Comparison of ENCODE assay signal across 27 cellular contexts in the genomic region with DNA sequence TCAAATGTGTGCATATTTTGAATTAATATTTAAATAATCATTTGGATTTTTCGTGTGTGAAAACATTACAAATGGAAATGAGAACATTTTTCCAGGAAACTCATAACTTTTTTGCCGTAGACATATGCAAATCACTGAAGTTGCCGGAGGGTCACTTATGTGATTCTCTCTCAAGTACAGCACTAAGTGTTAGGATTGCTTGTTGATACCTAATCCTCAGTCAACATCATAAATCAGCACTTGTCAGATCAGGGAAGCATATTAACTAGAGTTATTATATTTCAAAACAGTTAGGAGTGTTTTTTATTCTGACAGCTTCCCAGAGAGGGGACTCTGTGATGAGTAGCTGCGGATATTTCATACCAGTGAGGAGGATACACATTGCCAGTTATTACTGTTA. TPM values are rescaled to one million over a fixed set of nuclear protein-coding genes. Genes with fewer than 3 reads are reported as not detected.
"Had no signal": no experiment of that assay in that cellular context is flagged by ENCODE, and none has a peak within 500 bp of the region (broad histone marks: within the 10 kb centered on the region; RNA-seq: fewer than 3 reads in every experiment).

No MANE protein-coding gene starts in this region.

- H3K9me3 ChIP-seq: left ventricle myocardium inferior, stomach, tibial artery, upper lobe of right lung had no signal

- H3K4me3 ChIP-seq: left ventricle myocardium inferior, mucosa of descending colon, stomach, tibial artery, upper lobe of right lung had no signal

- H3K27me3 ChIP-seq: stomach, tibial artery, upper lobe of right lung had no signal

- ATAC-seq: activated CD4-positive, alpha-beta T cell treated with anti-CD3 and anti-CD28 coated beads for 36 hours; activated CD8-positive, alpha-beta memory T cell treated with anti-CD3 and anti-CD28 coated beads, Interleukin-2, amount 10 ng/mL, durations not matched to agents 7 days and 5 days; activated CD8-positive, alpha-beta T cell treated with anti-CD3 and anti-CD28 coated beads, Interleukin-2, amount 10 ng/mL, durations not matched to agents 7 days and 5 days; esophagus mucosa; mucosa of descending colon; natural killer cell treated with Interleukin-12 subunit alpha and Interleukin-12 subunit beta and Interleukin-15 and Interleukin-18, amount 100 ng/mL, for 72 hours; right cardiac atrium; stimulated activated naive B cell treated with anti-CD40 and anti-IgM and Interleukin-4, amounts not matched to agents 10 μg/mL and 1 μg/mL and 100 μg/mL, for 72 hours; upper lobe of right lung had no signal

- H3K9me3 Mint-ChIP-seq: activated T-helper 2 cell treated with anti-CD3 and anti-CD28 coated beads, Interferon-gamma antibody, Interleukin-2, Interleukin-4, amounts not matched to agents 10 μg/mL and 5 μg/mL and 100 μg/mL, durations not matched to agents 14 hours and 24 hours and 36 hours; dendritic cell treated with granulocyte-macrophage colony-stimulating factor and Interleukin-4, amounts not matched to agents 40 ng/mL and 50 ng/mL, for 4 days; endodermal cell; stimulated activated naive B cell treated with anti-CD40 and anti-IgM and Interleukin-4, amounts not matched to agents 10 μg/mL and 1 μg/mL and 100 μg/mL, for 72 hours had no signal

- FAIRE-seq: bronchial epithelial cell had no signal

- H3K27ac ChIP-seq: left ventricle myocardium inferior, stomach, tibial artery, upper lobe of right lung had no signal

- H3K27ac Mint-ChIP-seq: activated CD4-positive, alpha-beta T cell treated with anti-CD3 and anti-CD28 coated beads for 36 hours; activated CD8-positive, alpha-beta memory T cell treated with anti-CD3 and anti-CD28 coated beads, Interleukin-2, amount 10 ng/mL, durations not matched to agents 7 days and 5 days; activated CD8-positive, alpha-beta T cell treated with anti-CD3 and anti-CD28 coated beads, Interleukin-2, amount 10 ng/mL, durations not matched to agents 7 days and 5 days; activated naive CD8-positive, alpha-beta T cell; activated T-helper 2 cell treated with anti-CD3 and anti-CD28 coated beads, Interferon-gamma antibody, Interleukin-2, Interleukin-4, amounts not matched to agents 10 μg/mL and 5 μg/mL and 100 μg/mL, durations not matched to agents 14 hours and 24 hours and 36 hours; dendritic cell treated with granulocyte-macrophage colony-stimulating factor and Interleukin-4, amounts not matched to agents 40 ng/mL and 50 ng/mL, for 4 days; endodermal cell; natural killer cell treated with Interleukin-12 subunit alpha and Interleukin-12 subunit beta and Interleukin-15 and Interleukin-18, amount 100 ng/mL, for 72 hours; stimulated activated naive B cell treated with anti-CD40 and anti-IgM and Interleukin-4, amounts not matched to agents 10 μg/mL and 1 μg/mL and 100 μg/mL, for 72 hours had no signal

- DNase-seq: activated CD4-positive, alpha-beta T cell treated with anti-CD3 and anti-CD28 coated beads for 36 hours; activated CD4-positive, CD25-positive, alpha-beta regulatory T cell; activated CD8-positive, alpha-beta memory T cell treated with anti-CD3 and anti-CD28 coated beads, Interleukin-2, amount 10 ng/mL, durations not matched to agents 7 days and 5 days; activated CD8-positive, alpha-beta T cell treated with anti-CD3 and anti-CD28 coated beads, Interleukin-2, amount 10 ng/mL, durations not matched to agents 7 days and 5 days; activated T-cell treated with anti-CD3 and anti-CD28 coated beads, Interleukin-2, amount 50 U/mL, for 48 hours; anterior cingulate cortex; endodermal cell; foreskin fibroblast; head of caudate nucleus; hippocampal formation; kidney glomerular epithelial cell; left ventricle myocardium inferior; mucosa of descending colon; posterior cingulate gyrus; right cardiac atrium; stimulated activated CD4-positive, alpha-beta T cell treated with anti-CD3 and anti-CD28 coated beads, Interleukin-15, amount 100 ng/mL, for 24 hours; stimulated activated CD4-positive, alpha-beta T cell treated with anti-CD3 and anti-CD28 coated beads, Interleukin-2, amount 100 ng/mL, for 24 hours; stimulated activated naive B cell treated with anti-CD40 and anti-IgM and Interleukin-4, amounts not matched to agents 10 μg/mL and 1 μg/mL and 100 μg/mL, for 72 hours; stomach; tibial artery; upper lobe of right lung had no signal

- H3K36me3 ChIP-seq: left ventricle myocardium inferior, stomach, tibial artery, upper lobe of right lung had no signal

- H3K36me3 Mint-ChIP-seq: activated CD8-positive, alpha-beta memory T cell treated with anti-CD3 and anti-CD28 coated beads, Interleukin-2, amount 10 ng/mL, durations not matched to agents 7 days and 5 days; activated naive CD8-positive, alpha-beta T cell; natural killer cell treated with Interleukin-12 subunit alpha and Interleukin-12 subunit beta and Interleukin-15 and Interleukin-18, amount 100 ng/mL, for 72 hours; stimulated activated naive B cell treated with anti-CD40 and anti-IgM and Interleukin-4, amounts not matched to agents 10 μg/mL and 1 μg/mL and 100 μg/mL, for 72 hours had no signal

- H3K4me1 ChIP-seq: left ventricle myocardium inferior, stomach, tibial artery, upper lobe of right lung had no signal

RNA-seq across cellular contexts. Expression of gene NCAM2, which starts 41.4 kb away (rescaled TPM):
- total RNA-seq: activated CD4-positive, alpha-beta T cell treated with anti-CD3 and anti-CD28 coated beads for 36 hours; activated CD8-positive, alpha-beta memory T cell treated with anti-CD3 and anti-CD28 coated beads, Interleukin-2, amount 10 ng/mL, durations not matched to agents 7 days and 5 days; activated CD8-positive, alpha-beta T cell treated with anti-CD3 and anti-CD28 coated beads, Interleukin-2, amount 10 ng/mL, durations not matched to agents 7 days and 5 days; activated T-helper 2 cell treated with anti-CD3 and anti-CD28 coated beads, Interferon-gamma antibody, Interleukin-2, Interleukin-4, amounts not matched to agents 10 μg/mL and 5 μg/mL and 100 μg/mL, durations not matched to agents 14 hours and 24 hours and 36 hours; esophagus mucosa; natural killer cell treated with Interleukin-12 subunit alpha and Interleukin-12 subunit beta and Interleukin-15 and Interleukin-18, amount 100 ng/mL, for 72 hours had no signal
